ENCODE assay signal across 17 cellular contexts in the genomic region with DNA sequence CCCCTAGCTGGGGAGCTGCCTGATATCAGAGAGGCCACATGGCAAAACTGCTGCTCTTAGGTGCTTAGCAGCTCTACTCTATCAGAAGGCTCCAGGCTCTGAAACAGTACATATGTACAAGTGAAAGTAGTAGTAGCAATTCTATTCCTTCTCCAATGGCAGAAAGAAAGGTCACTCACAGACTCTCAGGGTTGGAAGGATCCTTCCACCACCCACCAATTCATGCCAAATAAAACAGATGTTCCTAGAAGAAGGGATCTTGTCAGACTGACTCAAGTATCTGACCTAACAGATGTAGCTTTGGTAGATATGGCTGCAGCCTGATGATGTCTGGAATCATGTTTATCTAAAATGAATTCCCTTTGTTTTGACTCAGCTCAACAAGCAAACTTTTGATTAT.
"Had no signal": no experiment of that assay in that cellular context is flagged by ENCODE, and none has a peak within 500 bp of the region (broad histone marks: within the 10 kb centered on the region; RNA-seq: fewer than 3 reads in every experiment).

No MANE protein-coding gene starts in this region.

- H3K9me3 Mint-ChIP-seq: activated naive CD4-positive, alpha-beta T cell treated with anti-CD3 and anti-CD28 coated beads, Interleukin-2, amount 10 ng/mL, durations not matched to agents 7 days and 5 days; activated T-helper 2 cell treated with anti-CD3 and anti-CD28 coated beads, Interferon-gamma antibody, Interleukin-2, Interleukin-4, amounts not matched to agents 10 μg/mL and 5 μg/mL and 100 μg/mL, durations not matched to agents 14 hours and 24 hours and 36 hours; immature natural killer cell; nephron progenitor cell had no signal

- H3K4me1 ChIP-seq: colonic mucosa, lower lobe of right lung had no signal

- ATAC-seq: lower lobe of right lung, right lobe of liver had no signal

- H3K4me1 Mint-ChIP-seq: activated naive CD4-positive, alpha-beta T cell treated with anti-CD3 and anti-CD28 coated beads, Interleukin-2, amount 10 ng/mL, durations not matched to agents 7 days and 5 days; immature natural killer cell had no signal

- H3K27ac ChIP-seq: colonic mucosa, esophagus squamous epithelium, lower lobe of right lung had no signal

- H3K27me3 ChIP-seq: colonic mucosa, esophagus squamous epithelium, right lobe of liver, tibial artery had no signal

- H3K4me3 Mint-ChIP-seq: activated naive CD4-positive, alpha-beta T cell treated with anti-CD3 and anti-CD28 coated beads, Interleukin-2, amount 10 ng/mL, durations not matched to agents 7 days and 5 days; immature natural killer cell; nephron progenitor cell had no signal

- H3K9me3 ChIP-seq: colonic mucosa, esophagus squamous epithelium, lower lobe of right lung, right lobe of liver, tibial artery had no signal

- H3K4me3 ChIP-seq: colonic mucosa, esophagus squamous epithelium, lower lobe of right lung, right lobe of liver, tibial artery had no signal

- H3K27me3 Mint-ChIP-seq: activated naive CD4-positive, alpha-beta T cell treated with anti-CD3 and anti-CD28 coated beads, Interleukin-2, amount 10 ng/mL, durations not matched to agents 7 days and 5 days; progenitor cell of endocrine pancreas had no signal

- DNase-seq: activated CD4-positive, alpha-beta T cell treated with anti-CD3 and anti-CD28 coated beads, Interleukin-2, amount 50 U/mL, for 1 hour; activated naive CD4-positive, alpha-beta T cell treated with anti-CD3 and anti-CD28 coated beads, Interleukin-2, amount 10 ng/mL, durations not matched to agents 7 days and 5 days; activated T-cell treated with anti-CD3 and anti-CD28 coated beads, Interleukin-2, amount 50 U/mL, for 1 hour; caudate nucleus; colonic mucosa; esophagus squamous epithelium; head of caudate nucleus; immature natural killer cell; lower lobe of right lung; nephron progenitor cell; occipital lobe; right lobe of liver; stimulated activated CD4-positive, alpha-beta T cell treated with anti-CD3 and anti-CD28 coated beads, Interleukin-1b, Interleukin-23, amount 100 ng/mL, for 48 hours; T-helper 2 cell; tibial artery had no signal

- H3K36me3 ChIP-seq: colonic mucosa, right lobe of liver had no signal

- H3K27ac Mint-ChIP-seq: activated naive CD4-positive, alpha-beta T cell treated with anti-CD3 and anti-CD28 coated beads, Interleukin-2, amount 10 ng/mL, durations not matched to agents 7 days and 5 days; activated T-helper 2 cell treated with anti-CD3 and anti-CD28 coated beads, Interferon-gamma antibody, Interleukin-2, Interleukin-4, amounts not matched to agents 10 μg/mL and 5 μg/mL and 100 μg/mL, durations not matched to agents 14 hours and 24 hours and 36 hours; nephron progenitor cell; progenitor cell of endocrine pancreas had no signal
